In genomic region chr14:51157012-51157411, GRCh38 we compare ENCODE assay signal across 9 cellular contexts.
DNase-seq lines count a peak whose midpoint lies in the region; ATAC-seq and TF ChIP-seq lines count a peak whose summit lies in the region.
"Had no signal": no experiment of that assay in that cellular context is flagged by ENCODE, and none has a peak within 500 bp of the region (broad histone marks: within the 10 kb centered on the region; RNA-seq: fewer than 3 reads in every experiment).

No MANE protein-coding gene starts in this region.

- H3K4me2 ChIP-seq in Karpas-422 (ENCODE audit: low read depth, low read length, poor library complexity, severe bottlenecking): no peak overlapping the region

- H3K36me3 Mint-ChIP-seq in immature natural killer cell: no peaks in the 10 kb centered on the region
- H3K36me3 Mint-ChIP-seq in activated naive CD4-positive, alpha-beta T cell treated with anti-CD3 and anti-CD28 coated beads for 36 hours (ENCODE audit: low read depth): no peaks in the 10 kb centered on the region
- H3K36me3 Mint-ChIP-seq: activated naive CD8-positive, alpha-beta T cell treated with anti-CD3 and anti-CD28 coated beads, Interleukin-2, amount 10 ng/mL, durations not matched to agents 7 days and 5 days had no signal

- peak; percentile 64 for TF ChIP-seq CTCF in cardiac muscle cell (IDR thresholded peaks at IDR 0.05; ENCODE audit: low read depth, low read length)

- H3K79me2 ChIP-seq in Karpas-422 (ENCODE audit: low read length): no peaks in the 10 kb centered on the region

- H3K9ac ChIP-seq in Karpas-422 (ENCODE audit: low read length): no peak overlapping the region

- no peak for ATAC-seq in left ventricle myocardium superior
- ATAC-seq in SK-N-SH treated with all-trans-retinoic acid at 6 μM for 48 hours: peak; percentile 93
- ATAC-seq in HG03521 (IDR thresholded peaks at IDR 0.05; ENCODE audit: unreplicated experiment): no peak

- H3K27me3 ChIP-seq in cardiac muscle cell (no peaks in the 10 kb centered on the region), Karpas-422 (ENCODE audit: low read length) (no peaks in the 10 kb centered on the region)

- H3K4me1 ChIP-seq in cardiac muscle cell (ENCODE audit: low read depth) (no peaks in the 10 kb centered on the region), Karpas-422 (ENCODE audit: low read length) (0 out of 2 replicates have a peak, but pooled peaks cover 3% of the 10 kb centered on the region)

- intact Hi-C loops in left ventricle myocardium superior (cut with micrococcal nuclease): no loop called here
- intact Hi-C loops in activated naive CD4-positive, alpha-beta T cell treated with anti-CD3 and anti-CD28 coated beads for 36 hours (cut with micrococcal nuclease): no loop called here

- H3K4me1 Mint-ChIP-seq in immature natural killer cell: no peaks in the 10 kb centered on the region
- H3K4me1 Mint-ChIP-seq in activated naive CD4-positive, alpha-beta T cell treated with anti-CD3 and anti-CD28 coated beads for 36 hours (ENCODE audit: low read depth): no peaks in the 10 kb centered on the region
- H3K4me1 Mint-ChIP-seq: activated naive CD8-positive, alpha-beta T cell treated with anti-CD3 and anti-CD28 coated beads, Interleukin-2, amount 10 ng/mL, durations not matched to agents 7 days and 5 days had no signal

- no peaks in the 10 kb centered on the region for H4K20me1 ChIP-seq in Karpas-422 (ENCODE audit: insufficient read depth, low read depth, low read length)

- no peaks in the 10 kb centered on the region for H3K9me2 ChIP-seq in Karpas-422 (replicated peaks; ENCODE audit: insufficient read depth, low read length)

- H3K4me3 ChIP-seq in cardiac muscle cell (no peak overlapping the region), Karpas-422 (ENCODE audit: low read length) (no peak overlapping the region)

- H2AFZ ChIP-seq in Karpas-422 (ENCODE audit: low read length): no peak overlapping the region

- H3K9me3 Mint-ChIP-seq in immature natural killer cell: no peaks in the 10 kb centered on the region
- no peaks in the 10 kb centered on the region for H3K9me3 Mint-ChIP-seq in activated naive CD4-positive, alpha-beta T cell treated with anti-CD3 and anti-CD28 coated beads for 36 hours
- H3K9me3 Mint-ChIP-seq: activated naive CD8-positive, alpha-beta T cell treated with anti-CD3 and anti-CD28 coated beads, Interleukin-2, amount 10 ng/mL, durations not matched to agents 7 days and 5 days had no signal

- no peaks in the 10 kb centered on the region for H3K9me3 ChIP-seq in cardiac muscle cell (ENCODE audit: low read depth)
- H3K9me3 ChIP-seq in Karpas-422 (ENCODE audit: low read length): no peaks in the 10 kb centered on the region

- no peak overlapping the region for H3K27ac Mint-ChIP-seq in immature natural killer cell
- H3K27ac Mint-ChIP-seq in activated naive CD4-positive, alpha-beta T cell treated with anti-CD3 and anti-CD28 coated beads for 36 hours: no peak overlapping the region
- H3K27ac Mint-ChIP-seq: activated naive CD8-positive, alpha-beta T cell treated with anti-CD3 and anti-CD28 coated beads, Interleukin-2, amount 10 ng/mL, durations not matched to agents 7 days and 5 days had no signal

- H3K36me3 ChIP-seq in cardiac muscle cell (no peaks in the 10 kb centered on the region), Karpas-422 (ENCODE audit: insufficient read depth, low read length) (no peaks in the 10 kb centered on the region)

- CTCF ChIA-PET in activated naive CD4-positive, alpha-beta T cell treated with anti-CD3 and anti-CD28 coated beads for 36 hours (lab: Charles Lee): interaction anchor here (1.0 kb wide), 1 partner anchor 62 kb away, joined by 4 read pairs; no protein-coding TSS in a partner anchor

- H3K27ac ChIP-seq in cardiac muscle cell (no peak overlapping the region), Karpas-422 (ENCODE audit: low read length) (no peak overlapping the region)

- DNase-seq in cardiac muscle cell (ENCODE audit: low read depth in 1 of 2, low spot score in 1 of 2) (peak; percentile 27 to 66), left ventricle myocardium superior (no peak), Karpas-422 (peak; percentile 79), lung microvascular endothelial cell (ENCODE audit: low read depth in 2 of 2) (peak; percentile 28 to 41), immature natural killer cell (no peak)
- DNase-seq in activated naive CD4-positive, alpha-beta T cell treated with anti-CD3 and anti-CD28 coated beads for 36 hours: no peak
- DNase-seq: activated naive CD8-positive, alpha-beta T cell treated with anti-CD3 and anti-CD28 coated beads, Interleukin-2, amount 10 ng/mL, durations not matched to agents 7 days and 5 days had no signal

- no peak overlapping the region for H3K4me3 Mint-ChIP-seq in immature natural killer cell
- H3K4me3 Mint-ChIP-seq in activated naive CD4-positive, alpha-beta T cell treated with anti-CD3 and anti-CD28 coated beads for 36 hours: no peak overlapping the region
- H3K4me3 Mint-ChIP-seq: activated naive CD8-positive, alpha-beta T cell treated with anti-CD3 and anti-CD28 coated beads, Interleukin-2, amount 10 ng/mL, durations not matched to agents 7 days and 5 days had no signal

- H3K27me3 Mint-ChIP-seq in immature natural killer cell (ENCODE audit: low read depth in 3 of 3): peaks cover 0 to 6% (median 0%) of the 10 kb centered on the region in 3 donors
- H3K27me3 Mint-ChIP-seq in activated naive CD4-positive, alpha-beta T cell treated with anti-CD3 and anti-CD28 coated beads for 36 hours (ENCODE audit: low read depth): no peaks in the 10 kb centered on the region

TF ChIP-seq in SK-N-SH treated with all-trans-retinoic acid at 6 μM for 48 hours, 23 proteins besides CTCF, POLR2A, EP300 and RAD21 (continues in another document):
- TF ChIP-seq ARNTL (CRISPR knock-in tag; IDR thresholded peaks at IDR 0.05; ENCODE audit: borderline replicate concordance, low read depth): no peak
- TF ChIP-seq CSRNP3 (CRISPR knock-in tag; IDR thresholded peaks at IDR 0.05): no peak
- TF ChIP-seq PPARA (CRISPR knock-in tag; IDR thresholded peaks at IDR 0.05; ENCODE audit: borderline replicate concordance): no peak
- TF ChIP-seq ZNF565 (CRISPR knock-in tag; conservative IDR thresholded peaks at IDR 0.05; ENCODE audit: low read depth): no peak
- no peak for TF ChIP-seq ZFP30 (CRISPR knock-in tag; IDR thresholded peaks at IDR 0.05)
- no peak for TF ChIP-seq TCF4 (CRISPR knock-in tag; IDR thresholded peaks at IDR 0.05; ENCODE audit: borderline replicate concordance)
- TF ChIP-seq ZNF70 (CRISPR knock-in tag; IDR thresholded peaks at IDR 0.05): no peak
- TF ChIP-seq, protein P1, sequence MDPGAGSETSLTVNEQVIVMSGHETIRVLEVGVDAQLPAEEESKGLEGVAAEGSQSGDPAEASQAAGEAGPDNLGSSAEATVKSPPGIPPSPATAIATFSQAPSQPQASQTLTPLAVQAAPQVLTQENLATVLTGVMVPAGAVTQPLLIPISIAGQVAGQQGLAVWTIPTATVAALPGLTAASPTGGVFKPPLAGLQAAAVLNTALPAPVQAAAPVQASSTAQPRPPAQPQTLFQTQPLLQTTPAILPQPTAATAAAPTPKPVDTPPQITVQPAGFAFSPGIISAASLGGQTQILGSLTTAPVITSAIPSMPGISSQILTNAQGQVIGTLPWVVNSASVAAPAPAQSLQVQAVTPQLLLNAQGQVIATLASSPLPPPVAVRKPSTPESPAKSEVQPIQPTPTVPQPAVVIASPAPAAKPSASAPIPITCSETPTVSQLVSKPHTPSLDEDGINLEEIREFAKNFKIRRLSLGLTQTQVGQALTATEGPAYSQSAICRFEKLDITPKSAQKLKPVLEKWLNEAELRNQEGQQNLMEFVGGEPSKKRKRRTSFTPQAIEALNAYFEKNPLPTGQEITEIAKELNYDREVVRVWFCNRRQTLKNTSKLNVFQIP (CRISPR knock-in tag; IDR thresholded peaks at IDR 0.05; ENCODE audit: borderline replicate concordance, low read depth): no peak
- TF ChIP-seq, protein P2, sequence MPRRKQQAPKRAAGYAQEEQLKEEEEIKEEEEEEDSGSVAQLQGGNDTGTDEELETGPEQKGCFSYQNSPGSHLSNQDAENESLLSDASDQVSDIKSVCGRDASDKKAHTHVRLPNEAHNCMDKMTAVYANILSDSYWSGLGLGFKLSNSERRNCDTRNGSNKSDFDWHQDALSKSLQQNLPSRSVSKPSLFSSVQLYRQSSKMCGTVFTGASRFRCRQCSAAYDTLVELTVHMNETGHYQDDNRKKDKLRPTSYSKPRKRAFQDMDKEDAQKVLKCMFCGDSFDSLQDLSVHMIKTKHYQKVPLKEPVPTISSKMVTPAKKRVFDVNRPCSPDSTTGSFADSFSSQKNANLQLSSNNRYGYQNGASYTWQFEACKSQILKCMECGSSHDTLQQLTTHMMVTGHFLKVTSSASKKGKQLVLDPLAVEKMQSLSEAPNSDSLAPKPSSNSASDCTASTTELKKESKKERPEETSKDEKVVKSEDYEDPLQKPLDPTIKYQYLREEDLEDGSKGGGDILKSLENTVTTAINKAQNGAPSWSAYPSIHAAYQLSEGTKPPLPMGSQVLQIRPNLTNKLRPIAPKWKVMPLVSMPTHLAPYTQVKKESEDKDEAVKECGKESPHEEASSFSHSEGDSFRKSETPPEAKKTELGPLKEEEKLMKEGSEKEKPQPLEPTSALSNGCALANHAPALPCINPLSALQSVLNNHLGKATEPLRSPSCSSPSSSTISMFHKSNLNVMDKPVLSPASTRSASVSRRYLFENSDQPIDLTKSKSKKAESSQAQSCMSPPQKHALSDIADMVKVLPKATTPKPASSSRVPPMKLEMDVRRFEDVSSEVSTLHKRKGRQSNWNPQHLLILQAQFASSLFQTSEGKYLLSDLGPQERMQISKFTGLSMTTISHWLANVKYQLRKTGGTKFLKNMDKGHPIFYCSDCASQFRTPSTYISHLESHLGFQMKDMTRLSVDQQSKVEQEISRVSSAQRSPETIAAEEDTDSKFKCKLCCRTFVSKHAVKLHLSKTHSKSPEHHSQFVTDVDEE (CRISPR knock-in tag; IDR thresholded peaks at IDR 0.05): no peak

Comparison
In these comparisons a context has a peak if more than half of its experiments do, and no peak if none do; other contexts are left out.
1. DNase-seq: peak in cardiac muscle cell (2 of 2), Karpas-422 (single experiment) and lung microvascular endothelial cell (2 of 2); none in left ventricle myocardium superior (single experiment), immature natural killer cell (0 of 3) and activated naive CD4-positive, alpha-beta T cell treated with anti-CD3 and anti-CD28 coated beads for 36 hours (single experiment).